10 cellular contexts compared by ENCODE assay signal in the genomic region with DNA sequence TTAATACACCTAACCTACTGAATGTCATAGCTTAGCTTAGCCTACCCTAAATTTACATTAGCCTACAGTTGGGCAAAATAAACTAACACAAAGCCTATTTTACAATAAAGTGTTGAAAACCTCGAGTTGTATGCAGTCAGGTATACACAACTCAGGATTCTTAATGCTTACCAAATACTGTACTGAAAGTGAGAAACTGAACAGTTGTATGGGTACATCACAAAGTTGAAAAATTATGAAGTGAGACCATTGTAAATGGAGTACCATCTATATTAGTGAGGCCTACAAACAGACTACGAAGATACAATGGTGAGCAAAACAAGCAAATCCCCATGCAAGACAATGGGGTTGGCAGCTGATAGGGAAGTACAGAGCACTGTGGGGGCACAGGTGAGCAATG.
DNase-seq lines count a peak whose midpoint lies in the region; ATAC-seq, FAIRE-seq and TF ChIP-seq lines count a peak whose summit lies in the region.
"Had no signal": no experiment of that assay in that cellular context is flagged by ENCODE, and none has a peak within 500 bp of the region (broad histone marks: within the 10 kb centered on the region; RNA-seq: fewer than 3 reads in every experiment).

No MANE protein-coding gene starts in this region.

- H3K9me3 ChIP-seq in GM12878 (replicated peaks; ENCODE audit: control insufficient read depth, insufficient read depth, low read length), result no peaks in the 10 kb centered on the region
- no peaks in the 10 kb centered on the region for H3K9me3 ChIP-seq in mucosa of descending colon

- no peak overlapping the region for H3K27ac ChIP-seq in GM12878 (ENCODE audit: control insufficient read depth, insufficient read depth)

- no peak for TF ChIP-seq POLR2A in GM12878 (IDR thresholded peaks at IDR 0.05; ENCODE audit: low read depth, low read length)

- WGBS in GM12878 (ENCODE audit: insufficient coverage, insufficient replicate concordance, low lambda C conversion rate, missing lambda C conversion rate), result 19% methylated on average over 2 of the region's 2 CpGs

- intact Hi-C loops in GM12878 (cut with micrococcal nuclease; ENCODE audit: unreplicated experiment) (no loop called here), mucosa of descending colon (cut with DNase I, micrococcal nuclease) (no loop called here)

- no peak for TF ChIP-seq EP300 in GM12878 (IDR thresholded peaks at IDR 0.05; ENCODE audit: borderline replicate concordance in 1 of 2, control insufficient read depth in 1 of 2, low read depth in 2 of 2, low read length in 2 of 2)

- peak overlapping the region; percentile 21 for H3K4me2 ChIP-seq in GM12878 (ENCODE audit: control insufficient read depth, insufficient read depth)

- TF ChIP-seq CTCF in GM12878 (IDR thresholded peaks at IDR 0.05 in 2 of 3, conservative IDR thresholded peaks at IDR 0.05 in 1 of 3; ENCODE audit: control insufficient read depth in 2 of 3, extremely low read depth in 1 of 3, insufficient read depth in 1 of 3, low read depth in 3 of 3, low read length in 3 of 3) (no peak), mucosa of descending colon (IDR thresholded peaks at IDR 0.05) (no peak)

- no peaks in the 10 kb centered on the region for H3K79me2 ChIP-seq in GM12878 (ENCODE audit: control insufficient read depth, insufficient read depth, low read length)

- no peak overlapping the region for H2AFZ ChIP-seq in GM12878 (ENCODE audit: control insufficient read depth, low read depth, low read length)

- FAIRE-seq in GM12878 (lab: Jason Lieb, UNC), result peak; percentile 31

- DNase-seq in GM12878 (ENCODE audit: low read depth, low spot score) (no peak), activated T-cell treated with anti-CD3 and anti-CD28 coated beads for 4 hours (no peak), mucosa of descending colon (no peak), NOMO-1 treated with dmso at 0.1 percent for 144 hours (lab: John Stamatoyannopoulos, UW; ENCODE audit: unreplicated experiment) (no peak)
- DNase-seq: NCI-H2081 treated with DMSO at 0.1 percent for 48 hours, substantia nigra had no signal

- no TSS peak for BruUV-seq in GM12878 (replicated peaks; lab: Mats Ljungman, UMichigan)

- SMC1A ChIA-PET in GM12878 (lab: Charles Lee; ENCODE audit: uncharacterized antibody, unreplicated experiment), result no interaction called here

- H3K4me1 ChIP-seq in GM12878 (ENCODE audit: control insufficient read depth, insufficient read depth, low read length), result peaks cover 6% of the 10 kb centered on the region
- peaks cover 21% of the 10 kb centered on the region for H3K4me1 ChIP-seq in mucosa of descending colon (ENCODE audit: low read depth)

- no peak overlapping the region for H3K9ac ChIP-seq in GM12878 (ENCODE audit: control insufficient read depth, insufficient read depth, low read length)

- ATAC-seq in GM19043 (IDR thresholded peaks at IDR 0.05; ENCODE audit: low read depth, unreplicated experiment) (peak; percentile 24), GM21717 (IDR thresholded peaks at IDR 0.05; ENCODE audit: unreplicated experiment) (peak; percentile 46), HG03103 (IDR thresholded peaks at IDR 0.05; ENCODE audit: low read depth, unreplicated experiment) (peak; percentile 39), GM12878 (peak; percentile 25), mucosa of descending colon (no peak)
- ATAC-seq: esophagus mucosa had no signal

- 0 out of 2 replicates have a peak overlapping the region, but pooled peaks have one; percentile 28 for H3K4me3 ChIP-seq in GM12878
- no peak overlapping the region for H3K4me3 ChIP-seq in mucosa of descending colon

- CTCF ChIA-PET in GM12878 (lab: Yijun Ruan, JAX), result no interaction called here

- RAD21 ChIA-PET in GM12878 (lab: Charles Lee; ENCODE audit: unreplicated experiment), result no interaction called here

- H3K36me3 ChIP-seq in GM12878 (ENCODE audit: control insufficient read depth in 2 of 2, insufficient read depth in 2 of 2, low read length in 1 of 2) (no peaks in the 10 kb centered on the region), mucosa of descending colon (ENCODE audit: low read depth) (no peaks in the 10 kb centered on the region)

- in situ Hi-C loops in GM12878 (cut with MboI), result no loop called here

- POLR2A ChIA-PET in GM12878 (lab: Charles Lee), result no interaction called here

- no peak for TF ChIP-seq RAD21 in GM12878 (IDR thresholded peaks at IDR 0.05; ENCODE audit: insufficient read depth, low read depth, low read length)

- H4K20me1 ChIP-seq in GM12878 (ENCODE audit: control insufficient read depth, insufficient read depth), result no peaks in the 10 kb centered on the region

- H3K27me3 ChIP-seq in GM12878 (replicated peaks in 1 of 2; ENCODE audit: control insufficient read depth in 2 of 2, insufficient read depth in 2 of 2, low read length in 1 of 2), result no peaks in the 10 kb centered on the region; a peak in 1 of 4 replicates

TF ChIP-seq in GM12878, 131 proteins besides CTCF, POLR2A, EP300 and RAD21:
- no peak for TF ChIP-seq IRF4 (IDR thresholded peaks at IDR 0.05; ENCODE audit: low read depth, low read length)
- TF ChIP-seq BHLHE40 (IDR thresholded peaks at IDR 0.05; ENCODE audit: borderline replicate concordance in 1 of 2, low read depth in 2 of 2, low read length in 1 of 2), result no peak
- TF ChIP-seq PML (IDR thresholded peaks at IDR 0.05; ENCODE audit: low read length), result no peak
- TF ChIP-seq BCL3 (IDR thresholded peaks at IDR 0.05; ENCODE audit: borderline replicate concordance, insufficient read depth, low read depth, low read length, poor library complexity, severe bottlenecking), result no peak
- no peak for TF ChIP-seq CREM (IDR thresholded peaks at IDR 0.05; ENCODE audit: low read depth)
- TF ChIP-seq, protein P1, sequence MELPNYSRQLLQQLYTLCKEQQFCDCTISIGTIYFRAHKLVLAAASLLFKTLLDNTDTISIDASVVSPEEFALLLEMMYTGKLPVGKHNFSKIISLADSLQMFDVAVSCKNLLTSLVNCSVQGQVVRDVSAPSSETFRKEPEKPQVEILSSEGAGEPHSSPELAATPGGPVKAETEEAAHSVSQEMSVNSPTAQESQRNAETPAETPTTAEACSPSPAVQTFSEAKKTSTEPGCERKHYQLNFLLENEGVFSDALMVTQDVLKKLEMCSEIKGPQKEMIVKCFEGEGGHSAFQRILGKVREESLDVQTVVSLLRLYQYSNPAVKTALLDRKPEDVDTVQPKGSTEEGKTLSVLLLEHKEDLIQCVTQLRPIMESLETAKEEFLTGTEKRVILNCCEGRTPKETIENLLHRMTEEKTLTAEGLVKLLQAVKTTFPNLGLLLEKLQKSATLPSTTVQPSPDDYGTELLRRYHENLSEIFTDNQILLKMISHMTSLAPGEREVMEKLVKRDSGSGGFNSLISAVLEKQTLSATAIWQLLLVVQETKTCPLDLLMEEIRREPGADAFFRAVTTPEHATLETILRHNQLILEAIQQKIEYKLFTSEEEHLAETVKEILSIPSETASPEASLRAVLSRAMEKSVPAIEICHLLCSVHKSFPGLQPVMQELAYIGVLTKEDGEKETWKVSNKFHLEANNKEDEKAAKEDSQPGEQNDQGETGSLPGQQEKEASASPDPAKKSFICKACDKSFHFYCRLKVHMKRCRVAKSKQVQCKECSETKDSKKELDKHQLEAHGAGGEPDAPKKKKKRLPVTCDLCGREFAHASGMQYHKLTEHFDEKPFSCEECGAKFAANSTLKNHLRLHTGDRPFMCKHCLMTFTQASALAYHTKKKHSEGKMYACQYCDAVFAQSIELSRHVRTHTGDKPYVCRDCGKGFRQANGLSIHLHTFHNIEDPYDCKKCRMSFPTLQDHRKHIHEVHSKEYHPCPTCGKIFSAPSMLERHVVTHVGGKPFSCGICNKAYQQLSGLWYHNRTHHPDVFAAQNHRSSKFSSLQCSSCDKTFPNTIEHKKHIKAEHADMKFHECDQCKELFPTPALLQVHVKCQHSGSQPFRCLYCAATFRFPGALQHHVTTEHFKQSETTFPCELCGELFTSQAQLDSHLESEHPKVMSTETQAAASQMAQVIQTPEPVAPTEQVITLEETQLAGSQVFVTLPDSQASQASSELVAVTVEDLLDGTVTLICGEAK (IDR thresholded peaks at IDR 0.05; ENCODE audit: borderline replicate concordance), result no peak
- no peak for TF ChIP-seq ATF7 (IDR thresholded peaks at IDR 0.05; ENCODE audit: low read depth)
- TF ChIP-seq HDAC2 (IDR thresholded peaks at IDR 0.05), result no peak
- TF ChIP-seq LARP7 (IDR thresholded peaks at IDR 0.05), result no peak
- no peak for TF ChIP-seq SUPT20H (IDR thresholded peaks at IDR 0.05; ENCODE audit: borderline replicate concordance, control insufficient read depth, low read depth, low read length)
- no peak for TF ChIP-seq BACH1 (IDR thresholded peaks at IDR 0.05; ENCODE audit: borderline replicate concordance)
- no peak for TF ChIP-seq TBL1XR1 (IDR thresholded peaks at IDR 0.05; ENCODE audit: low read depth, low read length)
- TF ChIP-seq GATAD2B (conservative IDR thresholded peaks at IDR 0.05; ENCODE audit: low read depth), result no peak
- TF ChIP-seq ETV6 (conservative IDR thresholded peaks at IDR 0.05 in 1 of 2, IDR thresholded peaks at IDR 0.05 in 1 of 2; ENCODE audit: borderline replicate concordance in 1 of 2, low read depth in 1 of 2), result no peak
